ENCODE assay signal across 20 cellular contexts in genomic region chr3:59385547-59385946, GRCh38.
DNase-seq lines count a peak whose midpoint lies in the region; ATAC-seq and TF ChIP-seq lines count a peak whose summit lies in the region.
"Had no signal": no experiment of that assay in that cellular context is flagged by ENCODE, and none has a peak within 500 bp of the region (broad histone marks: within the 10 kb centered on the region; RNA-seq: fewer than 3 reads in every experiment).

No MANE protein-coding gene starts in this region.

- POLR2A ChIA-PET in SK-N-SH (lab: Yijun Ruan, JAX), result no interaction called here

- H3K27me3 Mint-ChIP-seq in activated CD4-positive, alpha-beta T cell treated with anti-CD3 and anti-CD28 coated beads, Interleukin-2, amount 10 ng/mL, durations not matched to agents 24 days and 14 days, result no peaks in the 10 kb centered on the region
- peaks cover 0 to 2% (median 0%) of the 10 kb centered on the region in 3 donors for H3K27me3 Mint-ChIP-seq in CD14-positive monocyte (ENCODE audit: low read depth in 3 of 3)
- no peaks in the 10 kb centered on the region for H3K27me3 Mint-ChIP-seq in activated naive CD8-positive, alpha-beta T cell treated with anti-CD3 and anti-CD28 coated beads, Interleukin-2, amount 50 U/mL, for 24 hours
- H3K27me3 Mint-ChIP-seq: CD4-positive, alpha-beta T cell had no signal

- H2AFZ ChIP-seq in SK-N-SH (ENCODE audit: low read depth), result no peak overlapping the region

- intact Hi-C loops in activated CD4-positive, alpha-beta T cell treated with anti-CD3 and anti-CD28 coated beads, Interleukin-2, amount 10 ng/mL, durations not matched to agents 24 days and 14 days (cut with micrococcal nuclease), result loop anchor here (5.0 to 10.0 kb wide), 5 partner anchors 173 to 807 kb away; no protein-coding TSS in a partner anchor
- intact Hi-C loops in CD14-positive monocyte (cut with micrococcal nuclease), result loop anchor here in 1 of 2 donors (10.0 kb wide), 1 partner anchor 101 kb away; no protein-coding TSS in a partner anchor

- TF ChIP-seq CTCF in CD14-positive monocyte (IDR thresholded peaks at IDR 0.05) (no peak), SK-N-SH (IDR thresholded peaks at IDR 0.05) (no peak)

- no peak overlapping the region for H3K4me3 Mint-ChIP-seq in activated CD4-positive, alpha-beta T cell treated with anti-CD3 and anti-CD28 coated beads, Interleukin-2, amount 10 ng/mL, durations not matched to agents 24 days and 14 days
- H3K4me3 Mint-ChIP-seq in CD14-positive monocyte, result no peak overlapping the region
- no peak overlapping the region for H3K4me3 Mint-ChIP-seq in activated naive CD8-positive, alpha-beta T cell treated with anti-CD3 and anti-CD28 coated beads, Interleukin-2, amount 50 U/mL, for 24 hours
- H3K4me3 Mint-ChIP-seq: HFFc6 had no signal

- ATAC-seq in activated naive CD8-positive, alpha-beta T cell treated with anti-CD3 and anti-CD28 coated beads, Interleukin-2, amount 50 U/mL, for 24 hours, result no peak
- ATAC-seq: Panc1 had no signal

- TF ChIP-seq EP300 in SK-N-SH (IDR thresholded peaks at IDR 0.05; ENCODE audit: borderline replicate concordance in 1 of 2, low read depth in 1 of 2, low read length in 1 of 2), result no peak

- DNase-seq in activated CD4-positive, alpha-beta T cell treated with anti-CD3 and anti-CD28 coated beads, Interleukin-2, amount 10 ng/mL, durations not matched to agents 24 days and 14 days, result no peak
- DNase-seq in activated CD4-positive, alpha-beta T cell treated with anti-CD3 and anti-CD28 coated beads for 48 hours, result no peak
- no peak for DNase-seq in CD14-positive monocyte (ENCODE audit: low spot score)
- peak; percentile 24 for DNase-seq in M059J (ENCODE audit: low read depth)
- DNase-seq in activated naive CD8-positive, alpha-beta T cell treated with anti-CD3 and anti-CD28 coated beads, Interleukin-2, amount 50 U/mL, for 24 hours, result no peak
- no peak for DNase-seq in SK-N-SH
- DNase-seq in activated CD4-positive, CD25-positive, alpha-beta regulatory T cell treated with anti-CD3 and anti-CD28 coated beads, Interleukin-2, amount 50 U/mL, for 72 hours, result no peak
- DNase-seq in stimulated activated naive CD4-positive, alpha-beta T cell (lab: John Stamatoyannopoulos, UW), result no peak
- DNase-seq: BE2C; CD4-positive, alpha-beta T cell; DMS153; GF-D8; HFFc6; NCI-H1092; NCI-H1436 treated with DMSO at 0.1 percent for 48 hours; NCI-H2029; NCI-H345; NCI-H524 treated with DMSO at 0.1 percent for 48 hours had no signal

- no peak overlapping the region for H3K4me2 ChIP-seq in SK-N-SH

- no peaks in the 10 kb centered on the region for H3K36me3 ChIP-seq in SK-N-SH (replicated peaks in 1 of 2; ENCODE audit: control insufficient read depth in 1 of 2, insufficient read depth in 2 of 2, low read length in 1 of 2)
- H3K36me3 ChIP-seq: BE2C, SJSA1 had no signal

- no peaks in the 10 kb centered on the region for H3K4me1 ChIP-seq in SK-N-SH (ENCODE audit: control insufficient read depth in 1 of 2, insufficient read depth in 2 of 2, low read depth in 1 of 2, low read length in 1 of 2)
- H3K4me1 ChIP-seq: BE2C, SJSA1 had no signal

- H3K4me3 ChIP-seq in SK-N-SH (ENCODE audit: low read depth in 2 of 2, low read length in 1 of 2), result no peak overlapping the region
- H3K4me3 ChIP-seq: SJSA1 had no signal

- peaks cover 8% of the 10 kb centered on the region for H3K9me3 Mint-ChIP-seq in activated CD4-positive, alpha-beta T cell treated with anti-CD3 and anti-CD28 coated beads, Interleukin-2, amount 10 ng/mL, durations not matched to agents 24 days and 14 days
- H3K9me3 Mint-ChIP-seq in CD14-positive monocyte, result peaks cover 0 to 4% (median 0%) of the 10 kb centered on the region in 7 donors
- peaks cover 5% of the 10 kb centered on the region for H3K9me3 Mint-ChIP-seq in activated naive CD8-positive, alpha-beta T cell treated with anti-CD3 and anti-CD28 coated beads, Interleukin-2, amount 50 U/mL, for 24 hours
- H3K9me3 Mint-ChIP-seq: CD4-positive, alpha-beta T cell; HFFc6 had no signal

- H4K20me1 ChIP-seq in SK-N-SH (ENCODE audit: insufficient read depth), result no peaks in the 10 kb centered on the region

- H3K9me2 ChIP-seq in SK-N-SH, result no peaks in the 10 kb centered on the region

- no peaks in the 10 kb centered on the region for H3K9me3 ChIP-seq in SK-N-SH
- H3K9me3 ChIP-seq: BE2C, SJSA1 had no signal

- peaks cover 84% of the 10 kb centered on the region for H3K4me1 Mint-ChIP-seq in activated CD4-positive, alpha-beta T cell treated with anti-CD3 and anti-CD28 coated beads, Interleukin-2, amount 10 ng/mL, durations not matched to agents 24 days and 14 days
- peaks cover 50% of the 10 kb centered on the region for H3K4me1 Mint-ChIP-seq in CD14-positive monocyte
- H3K4me1 Mint-ChIP-seq in activated naive CD8-positive, alpha-beta T cell treated with anti-CD3 and anti-CD28 coated beads, Interleukin-2, amount 50 U/mL, for 24 hours, result peaks cover 95% of the 10 kb centered on the region

- no peaks in the 10 kb centered on the region for H3K79me2 ChIP-seq in SK-N-SH (ENCODE audit: insufficient read depth)

- peaks cover 4% of the 10 kb centered on the region for H3K36me3 Mint-ChIP-seq in activated CD4-positive, alpha-beta T cell treated with anti-CD3 and anti-CD28 coated beads, Interleukin-2, amount 10 ng/mL, durations not matched to agents 24 days and 14 days (ENCODE audit: low read depth)
- no peaks in the 10 kb centered on the region for H3K36me3 Mint-ChIP-seq in CD14-positive monocyte
- peaks cover 8% of the 10 kb centered on the region for H3K36me3 Mint-ChIP-seq in activated naive CD8-positive, alpha-beta T cell treated with anti-CD3 and anti-CD28 coated beads, Interleukin-2, amount 50 U/mL, for 24 hours (ENCODE audit: low read depth)

- H3K27ac Mint-ChIP-seq in activated CD4-positive, alpha-beta T cell treated with anti-CD3 and anti-CD28 coated beads, Interleukin-2, amount 10 ng/mL, durations not matched to agents 24 days and 14 days, result peak overlapping the region; percentile 98
- H3K27ac Mint-ChIP-seq in CD14-positive monocyte, result peak overlapping the region; percentile 88 to 95 (median 92)
- peak overlapping the region; percentile 97 for H3K27ac Mint-ChIP-seq in activated naive CD8-positive, alpha-beta T cell treated with anti-CD3 and anti-CD28 coated beads, Interleukin-2, amount 50 U/mL, for 24 hours
- H3K27ac Mint-ChIP-seq: CD4-positive, alpha-beta T cell; HFFc6 had no signal

- no peaks in the 10 kb centered on the region for H3F3A ChIP-seq in SK-N-SH (replicated peaks; ENCODE audit: insufficient read depth)

- H3K27ac ChIP-seq in SK-N-SH (ENCODE audit: low read depth in 2 of 2, low read length in 1 of 2), result no peak overlapping the region
- H3K27ac ChIP-seq: SJSA1 had no signal

- 72% methylated on average over 7 of the region's 7 CpGs for WGBS in SK-N-SH (ENCODE audit: low lambda C conversion rate)

- no peak for TF ChIP-seq RAD21 in SK-N-SH (IDR thresholded peaks at IDR 0.05; ENCODE audit: low read length)

- CTCF ChIA-PET in SK-N-SH (lab: Yijun Ruan, JAX), result no interaction called here

- no peak overlapping the region for H3K9ac ChIP-seq in SK-N-SH

- no peaks in the 10 kb centered on the region for H3K27me3 ChIP-seq in SK-N-SH (ENCODE audit: insufficient read depth)
- H3K27me3 ChIP-seq: BE2C, SJSA1 had no signal

TF ChIP-seq in SK-N-SH, 30 proteins besides CTCF, POLR2A, EP300 and RAD21 (continues in another document):
- no peak for TF ChIP-seq REST (IDR thresholded peaks at IDR 0.05; ENCODE audit: low read depth, low read length)
- no peak for TF ChIP-seq TEAD4 (IDR thresholded peaks at IDR 0.05; ENCODE audit: borderline replicate concordance, insufficient read depth)
- no peak for TF ChIP-seq CHD2 (IDR thresholded peaks at IDR 0.05; ENCODE audit: low read length, partially characterized antibody)
- TF ChIP-seq SMC3 (IDR thresholded peaks at IDR 0.05; ENCODE audit: low read depth, low read length), result no peak
- no peak for TF ChIP-seq TAF1 (IDR thresholded peaks at IDR 0.05; ENCODE audit: borderline replicate concordance, low read depth, low read length)
- TF ChIP-seq RXRA (IDR thresholded peaks at IDR 0.05; ENCODE audit: borderline replicate concordance, low read depth), result no peak
- no peak for TF ChIP-seq PBX3 (IDR thresholded peaks at IDR 0.05)
- no peak for TF ChIP-seq RFX5 (IDR thresholded peaks at IDR 0.05; ENCODE audit: low read length)
- TF ChIP-seq NRF1 (IDR thresholded peaks at IDR 0.05; ENCODE audit: low read depth, low read length), result no peak
